ENCODE assay signal across 23 cellular contexts in the genomic region with DNA sequence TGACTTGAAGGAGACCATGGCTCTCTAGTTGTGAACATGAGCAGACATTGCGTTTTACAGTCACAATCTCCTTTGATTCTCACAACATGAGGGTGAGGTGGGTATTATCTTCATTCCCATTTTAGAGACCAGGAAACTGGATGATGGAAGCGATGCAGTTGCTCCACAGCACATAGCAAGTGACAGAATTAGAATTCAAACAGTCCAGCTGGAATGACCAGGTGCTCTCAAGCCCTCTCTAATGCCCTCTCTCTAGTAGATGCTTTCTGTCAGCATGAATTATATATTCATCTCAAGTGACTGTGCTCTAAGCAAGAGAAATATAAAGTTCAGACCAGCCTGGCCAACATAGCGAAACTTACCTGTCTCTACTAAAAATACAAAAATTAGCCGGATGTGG.
"Had no signal": no experiment of that assay in that cellular context is flagged by ENCODE, and none has a peak within 500 bp of the region (broad histone marks: within the 10 kb centered on the region; RNA-seq: fewer than 3 reads in every experiment).

No MANE protein-coding gene starts in this region.

- H3K27me3 ChIP-seq: colonic mucosa, dorsolateral prefrontal cortex, esophagus muscularis mucosa, gastrocnemius medialis, gastroesophageal sphincter, heart left ventricle, hepatocyte had no signal

- H3K9me3 ChIP-seq: colonic mucosa, esophagus muscularis mucosa, esophagus squamous epithelium, gastrocnemius medialis, gastroesophageal sphincter, heart left ventricle, heart right ventricle had no signal

- H3K36me3 ChIP-seq: colonic mucosa, esophagus muscularis mucosa, esophagus squamous epithelium, gastrocnemius medialis, gastroesophageal sphincter, heart left ventricle, heart right ventricle had no signal

- H3K79me2 ChIP-seq: hepatocyte had no signal

- H3K27ac ChIP-seq: colonic mucosa, coronary artery, epithelial cell of prostate, esophagus muscularis mucosa, esophagus squamous epithelium, foreskin keratinocyte, gastrocnemius medialis, gastroesophageal sphincter, heart left ventricle, heart right ventricle, hepatocyte had no signal

- H2AFZ ChIP-seq: hepatocyte had no signal

- DNase-seq: colonic mucosa; cortex of kidney; dermis blood vessel endothelial cell; effector CD4-positive, alpha-beta T cell; effector CD8-positive, alpha-beta T cell; effector memory CD4-positive, alpha-beta T cell; effector memory CD8-positive, alpha-beta T cell; erythroblast; esophagus squamous epithelium; foreskin fibroblast; foreskin keratinocyte; foreskin melanocyte; gastrocnemius medialis; glutamatergic neuron; head of caudate nucleus; heart left ventricle; heart right ventricle had no signal

- H3K4me1 ChIP-seq: colonic mucosa, esophagus squamous epithelium, foreskin keratinocyte, gastroesophageal sphincter had no signal

- H3K4me3 ChIP-seq: colonic mucosa, coronary artery, dorsolateral prefrontal cortex, esophagus muscularis mucosa, esophagus squamous epithelium, gastrocnemius medialis, gastroesophageal sphincter, heart left ventricle, heart right ventricle, hepatocyte had no signal

- H3K4me2 ChIP-seq: hepatocyte had no signal
